ENCODE assay signal across 20 cellular contexts in the genomic region with DNA sequence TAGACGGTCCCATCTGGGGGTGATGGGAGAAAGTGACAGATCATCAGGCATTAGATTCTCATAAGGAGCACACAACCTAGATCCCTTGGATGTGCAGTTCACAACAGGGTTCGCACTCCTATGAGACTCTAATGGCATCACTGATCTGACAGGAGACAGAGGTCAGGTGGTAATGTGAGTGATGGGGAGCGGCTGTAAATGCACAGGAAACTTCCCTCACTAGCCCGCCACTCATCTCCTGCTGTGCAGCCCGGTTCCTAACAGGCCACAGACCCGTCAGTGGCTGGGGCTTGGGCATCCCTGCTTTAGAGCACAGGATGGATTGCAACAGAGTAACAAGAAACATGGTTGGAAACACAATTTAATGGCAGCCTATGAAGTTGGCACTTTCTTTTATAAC.
DNase-seq lines count a peak whose midpoint lies in the region; ATAC-seq, FAIRE-seq and TF ChIP-seq lines count a peak whose summit lies in the region.
"Had no signal": no experiment of that assay in that cellular context is flagged by ENCODE, and none has a peak within 500 bp of the region (broad histone marks: within the 10 kb centered on the region; RNA-seq: fewer than 3 reads in every experiment).

No MANE protein-coding gene starts in this region.

- CTCF ChIA-PET in HEK293 (lab: Yijun Ruan, JAX): no interaction called here
- CTCF ChIA-PET in PC-9 (lab: Charles Lee): no interaction called here

- H3K9ac ChIP-seq in mesendoderm (ENCODE audit: low read length) (no peak overlapping the region), rectal smooth muscle tissue (ENCODE audit: low read length) (no peak overlapping the region)

- H2AK5ac ChIP-seq in mesendoderm (ENCODE audit: low read length): no peak overlapping the region

- no peaks in the 10 kb centered on the region for H3K9me2 ChIP-seq in PC-9 (ENCODE audit: insufficient read depth)

- peaks cover 12% of the 10 kb centered on the region; the same call in 1 of the 2 replicates for H3F3A ChIP-seq in PC-9 (ENCODE audit: insufficient read depth, low read depth)

- no peak overlapping the region for H4K8ac ChIP-seq in mesendoderm (ENCODE audit: low read depth, low read length)

- no peak for DNase-seq in PC-9
- peak; percentile 23 for DNase-seq in mesendoderm
- DNase-seq in NCI-H2227 (lab: John Stamatoyannopoulos, UW; ENCODE audit: unreplicated experiment): no peak
- DNase-seq in pancreas: no peak
- DNase-seq: C1 segment of cervical spinal cord; Calu3; CD4-positive, alpha-beta T cell; DMS 273 treated with DMSO at 0.1 percent for 48 hours; GOT3; HCEC 1CT; IMR-90; KBM-7 had no signal

- no peak overlapping the region for H3K23ac ChIP-seq in mesendoderm (ENCODE audit: low read length)

- H3K4ac ChIP-seq in mesendoderm (ENCODE audit: low read depth, low read length): no peak overlapping the region

- H3K4me1 ChIP-seq in HEK293 (ENCODE audit: control insufficient read depth, insufficient read depth, low read length) (no peaks in the 10 kb centered on the region), PC-9 (replicated peaks; ENCODE audit: insufficient read depth) (peaks cover 22% of the 10 kb centered on the region), mesendoderm (ENCODE audit: control insufficient read depth, low read depth, low read length) (no peaks in the 10 kb centered on the region), rectal smooth muscle tissue (ENCODE audit: control insufficient read depth, insufficient read depth, low read length) (no peaks in the 10 kb centered on the region), pancreas (no peaks in the 10 kb centered on the region)

- H3K36me3 ChIP-seq in HEK293 (ENCODE audit: control insufficient read depth in 2 of 2, insufficient read depth in 1 of 2, low read length in 2 of 2): no peaks in the 10 kb centered on the region
- no peaks in the 10 kb centered on the region for H3K36me3 ChIP-seq in PC-9 (ENCODE audit: low read depth)
- H3K36me3 ChIP-seq in mesendoderm (ENCODE audit: control insufficient read depth, insufficient read depth, low read length): no peaks in the 10 kb centered on the region
- H3K36me3 ChIP-seq in rectal smooth muscle tissue (ENCODE audit: control insufficient read depth, insufficient read depth, low read length): no peaks in the 10 kb centered on the region
- no peaks in the 10 kb centered on the region for H3K36me3 ChIP-seq in pancreas

- intact Hi-C loops in PC-9 (cut with micrococcal nuclease; ENCODE audit: unreplicated experiment) (no loop called here), pancreas (cut with DNase I) (no loop called here)

- no peak for ATAC-seq in HG02642 (IDR thresholded peaks at IDR 0.05; ENCODE audit: poor library complexity, unreplicated experiment)
- no peak for ATAC-seq in pancreas
- no peak for ATAC-seq in HG02852 (IDR thresholded peaks at IDR 0.05; ENCODE audit: unreplicated experiment)
- ATAC-seq: GM12878 had no signal

- H3K4me3 ChIP-seq in HEK293 (ENCODE audit: low read depth, low read length): no peak overlapping the region
- H3K4me3 ChIP-seq in PC-9: no peak overlapping the region
- H3K4me3 ChIP-seq in mesendoderm (ENCODE audit: low read length): no peak overlapping the region
- no peak overlapping the region for H3K4me3 ChIP-seq in rectal smooth muscle tissue (ENCODE audit: low read length)
- no peak overlapping the region for H3K4me3 ChIP-seq in pancreas
- H3K4me3 ChIP-seq: GM12878 had no signal

- no peaks in the 10 kb centered on the region for H3K79me1 ChIP-seq in mesendoderm (ENCODE audit: low read length)

- H3K27me3 ChIP-seq in PC-9 (ENCODE audit: insufficient read depth, low read depth): no peaks in the 10 kb centered on the region
- no peaks in the 10 kb centered on the region for H3K27me3 ChIP-seq in mesendoderm (ENCODE audit: insufficient read depth, low read length, poor library complexity)
- no peaks in the 10 kb centered on the region for H3K27me3 ChIP-seq in rectal smooth muscle tissue (ENCODE audit: control insufficient read depth, insufficient read depth, low read length)
- H3K27me3 ChIP-seq in pancreas: no peaks in the 10 kb centered on the region

- no peak overlapping the region for H3K56ac ChIP-seq in mesendoderm (ENCODE audit: low read length)

- H2BK5ac ChIP-seq in mesendoderm (ENCODE audit: low read length): no peak overlapping the region

- no peak overlapping the region for H2AFZ ChIP-seq in PC-9

- peak overlapping the region; percentile 38 for H3K4me2 ChIP-seq in PC-9
- H3K4me2 ChIP-seq in mesendoderm (ENCODE audit: low read length): no peak overlapping the region

- no CpG with 5 or more reads among the region's 6 CpGs for WGBS in mesendoderm (ENCODE audit: extremely low coverage, insufficient coverage, low lambda C conversion rate)
- WGBS in pancreas, 2 donors: 78 to 79% methylated on average over 6 of the region's 6 CpGs

- no peak overlapping the region for H3K27ac ChIP-seq in HEK293 (ENCODE audit: extremely low read depth, low read depth, low read length)
- H3K27ac ChIP-seq in PC-9: no peak overlapping the region
- H3K27ac ChIP-seq in mesendoderm (ENCODE audit: low read depth, low read length): peak overlapping the region; percentile 36
- peak overlapping the region; percentile 32 for H3K27ac ChIP-seq in rectal smooth muscle tissue (ENCODE audit: low read depth, low read length)
- H3K27ac ChIP-seq in pancreas: no peak overlapping the region

- H2BK120ac ChIP-seq in mesendoderm (ENCODE audit: low read depth, low read length): no peak overlapping the region

- FAIRE-seq in pancreas (lab: Jason Lieb, UNC): no peak
- FAIRE-seq: A204.1, GM12878, GM18507, HTR-8/SVneo had no signal

- no peak overlapping the region for H2BK15ac ChIP-seq in mesendoderm (replicated peaks; ENCODE audit: low read depth)

- H3K9me3 ChIP-seq in HEK293 (ENCODE audit: control insufficient read depth, insufficient read depth, low read depth, low read length) (no peaks in the 10 kb centered on the region), PC-9 (ENCODE audit: insufficient read depth, low read depth) (no peaks in the 10 kb centered on the region), pancreas (no peaks in the 10 kb centered on the region)

- no peak for TF ChIP-seq CTCF in HEK293 (tag by site-specific recombination; IDR thresholded peaks at IDR 0.05)
- TF ChIP-seq CTCF in PC-9 (conservative IDR thresholded peaks at IDR 0.05): no peak
- no peak for TF ChIP-seq CTCF in pancreas (IDR thresholded peaks at IDR 0.05)

- no peak overlapping the region for H4K5ac ChIP-seq in mesendoderm (ENCODE audit: low read length)

- H3K79me2 ChIP-seq in PC-9 (ENCODE audit: low read depth) (no peaks in the 10 kb centered on the region), mesendoderm (ENCODE audit: control insufficient read depth, insufficient read depth, low read length) (no peaks in the 10 kb centered on the region)

- POLR2A ChIA-PET in HEK293 (lab: Yijun Ruan, JAX): no interaction called here
- POLR2A ChIA-PET in PC-9 (lab: Charles Lee; ENCODE audit: unreplicated experiment): no interaction called here

- no peaks in the 10 kb centered on the region for H4K20me1 ChIP-seq in PC-9 (ENCODE audit: insufficient read depth)

- BruUV-seq in PC-9 (replicated peaks; lab: Mats Ljungman, UMichigan): no TSS peak

- H3K18ac ChIP-seq in mesendoderm (ENCODE audit: low read length): no peak overlapping the region

TF ChIP-seq in HEK293, 187 proteins besides CTCF, POLR2A, EP300 and RAD21:
- TF ChIP-seq ZNF610 (tag by site-specific recombination; IDR thresholded peaks at IDR 0.05; ENCODE audit: borderline replicate concordance): peak; percentile 94
- no peak for TF ChIP-seq ZNF23 (tag by site-specific recombination; IDR thresholded peaks at IDR 0.05; ENCODE audit: borderline replicate concordance)

Comparison
In these comparisons a context has a peak if more than half of its experiments do, and no peak if none do; other contexts are left out.
1. H3K27ac ChIP-seq: peak in mesendoderm (single experiment) and rectal smooth muscle tissue (single experiment); none in HEK293 (single experiment), PC-9 (single experiment) and pancreas (0 of 4).